ENCODE assay signal across 11 cellular contexts in genomic region chr6:1111361-1111760, GRCh38.
"Had no signal": no experiment of that assay in that cellular context is flagged by ENCODE, and none has a peak within 500 bp of the region (broad histone marks: within the 10 kb centered on the region; RNA-seq: fewer than 3 reads in every experiment).

No MANE protein-coding gene starts in this region.

- H3K9me3 ChIP-seq: neutrophil, tibial artery had no signal

- H3K36me3 ChIP-seq: brain microvascular endothelial cell, neutrophil, tibial artery had no signal

- H3K27me3 ChIP-seq: brain microvascular endothelial cell, neutrophil had no signal

- DNase-seq: activated CD4-positive, alpha-beta T cell treated with anti-CD3 and anti-CD28 coated beads, Interleukin-2, amount 50 U/mL, for 1 hour; activated naive CD8-positive, alpha-beta T cell treated with anti-CD3 and anti-CD28 coated beads, Interleukin-2, amount 10 ng/mL, durations not matched to agents 7 days and 5 days; brain microvascular endothelial cell; effector memory CD4-positive, alpha-beta T cell; naive thymus-derived CD8-positive, alpha-beta T cell; stimulated activated CD4-positive, alpha-beta T cell treated with anti-CD3 and anti-CD28 coated beads, Interleukin-2, amount 100 ng/mL, for 48 hours; SW 1271; tibial artery had no signal

- FAIRE-seq: islet of Langerhans had no signal

- H3K4me3 ChIP-seq: tibial artery had no signal

- H3K27ac ChIP-seq: brain microvascular endothelial cell, neutrophil, tibial artery had no signal

- H3K4me1 ChIP-seq: tibial artery had no signal

- ATAC-seq: naive thymus-derived CD8-positive, alpha-beta T cell; stimulated activated memory B cell treated with anti-CD40 and anti-IgM and Interleukin-4, amounts not matched to agents 10 μg/mL and 1 μg/mL and 100 μg/mL, for 72 hours had no signal
